Comparison of ENCODE assay signal across 21 cellular contexts in genomic region chr2:205033431-205033830, GRCh38.
DNase-seq lines count a peak whose midpoint lies in the region; ATAC-seq, FAIRE-seq and TF ChIP-seq lines count a peak whose summit lies in the region.
"Had no signal": no experiment of that assay in that cellular context is flagged by ENCODE, and none has a peak within 500 bp of the region (broad histone marks: within the 10 kb centered on the region; RNA-seq: fewer than 3 reads in every experiment).

No MANE protein-coding gene starts in this region.

- no peaks in the 10 kb centered on the region for H3K36me3 ChIP-seq in SJCRH30
- H3K36me3 ChIP-seq in naive thymus-derived CD4-positive, alpha-beta T cell (ENCODE audit: control insufficient read depth in 2 of 3, insufficient read depth in 3 of 3, low read length in 3 of 3), result no peaks in the 10 kb centered on the region
- H3K36me3 ChIP-seq: BE2C; BLaER1 treated with 17β-estradiol and CSF1 and Interleukin-3, amounts not matched to agents 10 nM and 100 nM had no signal

- no peak for TF ChIP-seq EP300 in A549 (IDR thresholded peaks at IDR 0.05)

- H3K9me3 ChIP-seq in A549, result no peaks in the 10 kb centered on the region
- no peaks in the 10 kb centered on the region for H3K9me3 ChIP-seq in CD4-positive, alpha-beta T cell (ENCODE audit: control insufficient read depth, low read length)
- no peaks in the 10 kb centered on the region; the same call in 1 of the 2 replicates for H3K9me3 ChIP-seq in SJCRH30 (replicated peaks)
- no peaks in the 10 kb centered on the region for H3K9me3 ChIP-seq in naive thymus-derived CD4-positive, alpha-beta T cell (ENCODE audit: control insufficient read depth in 2 of 3, low read length in 3 of 3)
- H3K9me3 ChIP-seq: BE2C; BLaER1 treated with 17β-estradiol and CSF1 and Interleukin-3, amounts not matched to agents 10 nM and 100 nM; Caco-2 had no signal

- POLR2A ChIA-PET in A549 (lab: Yijun Ruan, JAX), result no interaction called here
- POLR2A ChIA-PET in CD4-positive, alpha-beta T cell (lab: Charles Lee), result interaction anchor here (1.0 to 2.0 kb wide), 6 partner anchors 25 to 152 kb away, joined by 3 to 8 read pairs (median 4); no protein-coding TSS in a partner anchor
- POLR2A ChIA-PET in naive thymus-derived CD4-positive, alpha-beta T cell (lab: Charles Lee), result interaction anchor here (1.0 to 1.2 kb wide), 2 partner anchors 31 to 40 kb away, joined by 4 read pairs; no protein-coding TSS in a partner anchor
- POLR2A ChIA-PET in activated CD8-positive, alpha-beta T cell treated with anti-CD3 and anti-CD28 coated beads, Interleukin-2, amount 10 ng/mL, durations not matched to agents 7 days and 5 days (lab: Charles Lee), result no interaction called here

- H3K27ac ChIP-seq in A549 (no peak overlapping the region), SJCRH30 (peak overlapping the region; percentile 87)
- no peak overlapping the region for H3K27ac ChIP-seq in CD4-positive, alpha-beta T cell (ENCODE audit: low read depth, low read length)
- H3K27ac ChIP-seq in naive thymus-derived CD4-positive, alpha-beta T cell (ENCODE audit: low read depth, low read length), result no peak overlapping the region
- H3K27ac ChIP-seq: BLaER1 treated with 17β-estradiol and CSF1 and Interleukin-3, amounts not matched to agents 10 nM and 100 nM; GM23248 had no signal

- DNase-seq in A549 (ENCODE audit: low read depth in 1 of 2, low spot score in 1 of 2), result no peak
- DNase-seq in CD4-positive, alpha-beta T cell, result no peak
- no peak for DNase-seq in SJCRH30
- DNase-seq in naive thymus-derived CD4-positive, alpha-beta T cell, result no peak
- no peak for DNase-seq in NCI-H1105 treated with DMSO at 0.1 percent for 48 hours (lab: John Stamatoyannopoulos, UW)
- DNase-seq in activated CD8-positive, alpha-beta T cell treated with anti-CD3 and anti-CD28 coated beads, Interleukin-2, amount 10 ng/mL, durations not matched to agents 7 days and 5 days, result no peak
- DNase-seq in NCI-H69 (lab: John Stamatoyannopoulos, UW), result no peak
- DNase-seq: ACHN; AML-193; BE2C; Caco-2; CD8-positive, alpha-beta T cell; DND-41; GM23248; H7; HCEC 1CT had no signal

- TF ChIP-seq CTCF in A549 (IDR thresholded peaks at IDR 0.05), result no peak
- no peak for TF ChIP-seq CTCF in CD4-positive, alpha-beta T cell (IDR thresholded peaks at IDR 0.05)

- H3K4me1 ChIP-seq in A549, result 0 out of 3 replicates have a peak, but pooled peaks cover 8% of the 10 kb centered on the region
- H3K4me1 ChIP-seq in SJCRH30, result peaks cover 36% of the 10 kb centered on the region
- peaks cover 0 to 22% of the 10 kb centered on the region in 2 donors for H3K4me1 ChIP-seq in naive thymus-derived CD4-positive, alpha-beta T cell (ENCODE audit: control insufficient read depth in 2 of 2, insufficient read depth in 2 of 2, low read length in 2 of 2)
- H3K4me1 ChIP-seq: BLaER1 treated with 17β-estradiol and CSF1 and Interleukin-3, amounts not matched to agents 10 nM and 100 nM had no signal

- no peaks in the 10 kb centered on the region for H3K27me3 Mint-ChIP-seq in CD4-positive, alpha-beta T cell
- H3K27me3 Mint-ChIP-seq in naive thymus-derived CD4-positive, alpha-beta T cell, result no peaks in the 10 kb centered on the region
- H3K27me3 Mint-ChIP-seq in activated CD8-positive, alpha-beta T cell treated with anti-CD3 and anti-CD28 coated beads, Interleukin-2, amount 10 ng/mL, durations not matched to agents 7 days and 5 days (ENCODE audit: low read depth), result no peaks in the 10 kb centered on the region

- peaks cover 52% of the 10 kb centered on the region for H3K4me1 Mint-ChIP-seq in CD4-positive, alpha-beta T cell (ENCODE audit: low read depth)
- peaks cover 16 to 56% (median 49%) of the 10 kb centered on the region in 7 donors for H3K4me1 Mint-ChIP-seq in naive thymus-derived CD4-positive, alpha-beta T cell
- H3K4me1 Mint-ChIP-seq in activated CD8-positive, alpha-beta T cell treated with anti-CD3 and anti-CD28 coated beads, Interleukin-2, amount 10 ng/mL, durations not matched to agents 7 days and 5 days (ENCODE audit: low read depth), result peaks cover 26% of the 10 kb centered on the region

- H3K4me3 Mint-ChIP-seq in CD4-positive, alpha-beta T cell, result no peak overlapping the region
- peak overlapping the region in 5 of 10 donors; percentile 26 to 70 (median 56) for H3K4me3 Mint-ChIP-seq in naive thymus-derived CD4-positive, alpha-beta T cell
- H3K4me3 Mint-ChIP-seq in activated CD8-positive, alpha-beta T cell treated with anti-CD3 and anti-CD28 coated beads, Interleukin-2, amount 10 ng/mL, durations not matched to agents 7 days and 5 days, result no peak overlapping the region
- H3K4me3 Mint-ChIP-seq: CD8-positive, alpha-beta T cell had no signal

- H3K9me3 Mint-ChIP-seq in CD4-positive, alpha-beta T cell, result no peaks in the 10 kb centered on the region
- peaks cover 0 to 10% (median 0%) of the 10 kb centered on the region in 11 donors for H3K9me3 Mint-ChIP-seq in naive thymus-derived CD4-positive, alpha-beta T cell
- H3K9me3 Mint-ChIP-seq in activated CD8-positive, alpha-beta T cell treated with anti-CD3 and anti-CD28 coated beads, Interleukin-2, amount 10 ng/mL, durations not matched to agents 7 days and 5 days (ENCODE audit: insufficient read depth), result no peaks in the 10 kb centered on the region
- H3K9me3 Mint-ChIP-seq: CD8-positive, alpha-beta T cell had no signal

- CTCF ChIA-PET in A549 (lab: Yijun Ruan, JAX), result no interaction called here
- CTCF ChIA-PET in CD4-positive, alpha-beta T cell (lab: Charles Lee), result no interaction called here
- CTCF ChIA-PET in naive thymus-derived CD4-positive, alpha-beta T cell (lab: Charles Lee), result interaction anchor here (1.1 to 1.3 kb wide), 3 partner anchors 11 to 108 kb away, joined by 3 to 5 read pairs (median 4); no protein-coding TSS in a partner anchor
- CTCF ChIA-PET in activated CD8-positive, alpha-beta T cell treated with anti-CD3 and anti-CD28 coated beads, Interleukin-2, amount 10 ng/mL, durations not matched to agents 7 days and 5 days (lab: Charles Lee), result interaction anchor here (1.3 kb wide), 1 partner anchor 97 kb away, joined by 4 read pairs; no protein-coding TSS in a partner anchor

- no peaks in the 10 kb centered on the region for H3K36me3 Mint-ChIP-seq in CD4-positive, alpha-beta T cell (ENCODE audit: low read depth)
- peaks cover 0 to 14% (median 0%) of the 10 kb centered on the region in 5 donors for H3K36me3 Mint-ChIP-seq in naive thymus-derived CD4-positive, alpha-beta T cell
- peaks cover 5% of the 10 kb centered on the region for H3K36me3 Mint-ChIP-seq in activated CD8-positive, alpha-beta T cell treated with anti-CD3 and anti-CD28 coated beads, Interleukin-2, amount 10 ng/mL, durations not matched to agents 7 days and 5 days (ENCODE audit: low read depth)
- H3K36me3 Mint-ChIP-seq: CD8-positive, alpha-beta T cell had no signal

- TF ChIP-seq RAD21 in A549 (conservative IDR thresholded peaks at IDR 0.05 in 1 of 2, IDR thresholded peaks at IDR 0.05 in 1 of 2), result no peak

- WGBS in A549 (ENCODE audit: missing lambda C conversion rate), result 43% methylated on average over 2 of the region's 2 CpGs

- FAIRE-seq in A549 (lab: Jason Lieb, UNC), result no peak
- FAIRE-seq: A204.1, G401.6, GM12892, H1 had no signal

- peak overlapping the region; percentile 29 for H3K27ac Mint-ChIP-seq in CD4-positive, alpha-beta T cell
- H3K27ac Mint-ChIP-seq in naive thymus-derived CD4-positive, alpha-beta T cell, result peak overlapping the region in 6 of 9 donors; percentile 4 to 79 (median 51)
- H3K27ac Mint-ChIP-seq in activated CD8-positive, alpha-beta T cell treated with anti-CD3 and anti-CD28 coated beads, Interleukin-2, amount 10 ng/mL, durations not matched to agents 7 days and 5 days, result no peak overlapping the region
- H3K27ac Mint-ChIP-seq: CD8-positive, alpha-beta T cell had no signal

- intact Hi-C loops in CD4-positive, alpha-beta T cell (cut with DNase I, micrococcal nuclease), result no loop called here
- intact Hi-C loops in naive thymus-derived CD4-positive, alpha-beta T cell (cut with micrococcal nuclease), result loop anchor here in 1 of 2 donors (5.0 kb wide), 1 partner anchor 46 kb away; no protein-coding TSS in a partner anchor

- no peaks in the 10 kb centered on the region for H3K27me3 ChIP-seq in CD4-positive, alpha-beta T cell (ENCODE audit: control insufficient read depth, insufficient read depth, low read length)
- H3K27me3 ChIP-seq in SJCRH30, result no peaks in the 10 kb centered on the region
- H3K27me3 ChIP-seq in naive thymus-derived CD4-positive, alpha-beta T cell (ENCODE audit: control insufficient read depth in 2 of 2, insufficient read depth in 2 of 2, low read length in 2 of 2), result no peaks in the 10 kb centered on the region
- H3K27me3 ChIP-seq: BE2C; BLaER1 treated with 17β-estradiol and CSF1 and Interleukin-3, amounts not matched to agents 10 nM and 100 nM had no signal

- ATAC-seq in A549, result no peak
- no peak for ATAC-seq in CD4-positive, alpha-beta T cell (ENCODE audit: poor library complexity)
- no peak for ATAC-seq in naive thymus-derived CD4-positive, alpha-beta T cell
- ATAC-seq in activated CD8-positive, alpha-beta T cell treated with anti-CD3 and anti-CD28 coated beads, Interleukin-2, amount 10 ng/mL, durations not matched to agents 7 days and 5 days, result no peak
- ATAC-seq: CD8-positive, alpha-beta T cell had no signal

- H3K4me3 ChIP-seq in A549 (no peak overlapping the region), SJCRH30 (no peak overlapping the region)
- H3K4me3 ChIP-seq in naive thymus-derived CD4-positive, alpha-beta T cell (ENCODE audit: low read length), result no peak overlapping the region
- H3K4me3 ChIP-seq: BLaER1 treated with 17β-estradiol and CSF1 and Interleukin-3, amounts not matched to agents 10 nM and 100 nM; GM23248 had no signal

- no peak for TF ChIP-seq POLR2A in A549 (IDR thresholded peaks at IDR 0.05; ENCODE audit: low read length)

- H3K4me2 ChIP-seq in A549, result no peak overlapping the region
- H3K4me2 ChIP-seq: BLaER1 treated with 17β-estradiol and CSF1 and Interleukin-3, amounts not matched to agents 10 nM and 100 nM had no signal

TF ChIP-seq in A549, 52 proteins besides CTCF, POLR2A, EP300 and RAD21:
- TF ChIP-seq NFE2L2 (conservative IDR thresholded peaks at IDR 0.05; ENCODE audit: low read length) (no peak), CEBPB (IDR thresholded peaks at IDR 0.05) (no peak), MAFK (IDR thresholded peaks at IDR 0.05; ENCODE audit: partially characterized antibody) (peak; percentile 38)

Comparison
In these comparisons a context has a peak if more than half of its experiments do, and no peak if none do; other contexts are left out.
1. CTCF ChIA-PET loops: an anchor here in naive thymus-derived CD4-positive, alpha-beta T cell (1.1 to 1.3 kb wide) and activated CD8-positive, alpha-beta T cell treated with anti-CD3 and anti-CD28 coated beads, Interleukin-2, amount 10 ng/mL, durations not matched to agents 7 days and 5 days (1.3 kb wide); none called in A549 and CD4-positive, alpha-beta T cell.
2. POLR2A ChIA-PET loops: an anchor here in CD4-positive, alpha-beta T cell (1.0 to 2.0 kb wide) and naive thymus-derived CD4-positive, alpha-beta T cell (1.0 to 1.2 kb wide); none called in A549 and activated CD8-positive, alpha-beta T cell treated with anti-CD3 and anti-CD28 coated beads, Interleukin-2, amount 10 ng/mL, durations not matched to agents 7 days and 5 days.